ENCODE assay signal across 1 cellular context in the genomic region with DNA sequence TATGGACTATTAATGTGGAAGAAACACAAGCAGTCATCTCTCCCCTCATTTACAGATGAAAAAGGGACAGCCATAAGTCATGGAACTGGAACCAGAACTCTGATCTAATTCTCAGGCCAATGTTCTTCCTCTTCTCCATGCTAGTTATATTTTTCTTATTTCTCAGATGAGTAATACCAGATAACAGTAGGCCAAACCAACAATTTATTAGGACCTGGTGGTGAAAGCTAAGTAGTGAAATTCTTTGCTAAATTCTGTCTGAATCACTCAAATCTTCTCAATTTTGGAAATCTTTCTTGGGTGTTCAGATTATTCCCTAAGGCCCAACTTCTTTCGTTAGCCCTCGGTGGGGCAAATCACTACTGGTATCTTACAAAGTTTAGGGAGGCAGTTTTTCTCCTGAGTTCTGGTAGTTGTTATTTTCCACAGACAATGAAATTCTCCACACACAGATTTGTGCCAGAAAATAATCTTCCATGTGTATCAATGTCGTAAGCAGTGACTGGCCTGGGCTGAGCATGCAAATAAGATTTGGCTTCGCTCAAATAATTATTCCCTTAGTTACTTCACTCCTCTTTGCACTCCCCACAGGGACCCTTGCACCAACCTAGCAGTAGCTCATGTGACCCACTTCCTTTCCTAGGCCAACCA.
TF ChIP-seq lines count a peak whose summit lies in the region.

No MANE protein-coding gene starts in this region.

TF ChIP-seq in H1, 55 proteins besides CTCF, POLR2A, EP300 and RAD21:
- TF ChIP-seq, protein P1, sequence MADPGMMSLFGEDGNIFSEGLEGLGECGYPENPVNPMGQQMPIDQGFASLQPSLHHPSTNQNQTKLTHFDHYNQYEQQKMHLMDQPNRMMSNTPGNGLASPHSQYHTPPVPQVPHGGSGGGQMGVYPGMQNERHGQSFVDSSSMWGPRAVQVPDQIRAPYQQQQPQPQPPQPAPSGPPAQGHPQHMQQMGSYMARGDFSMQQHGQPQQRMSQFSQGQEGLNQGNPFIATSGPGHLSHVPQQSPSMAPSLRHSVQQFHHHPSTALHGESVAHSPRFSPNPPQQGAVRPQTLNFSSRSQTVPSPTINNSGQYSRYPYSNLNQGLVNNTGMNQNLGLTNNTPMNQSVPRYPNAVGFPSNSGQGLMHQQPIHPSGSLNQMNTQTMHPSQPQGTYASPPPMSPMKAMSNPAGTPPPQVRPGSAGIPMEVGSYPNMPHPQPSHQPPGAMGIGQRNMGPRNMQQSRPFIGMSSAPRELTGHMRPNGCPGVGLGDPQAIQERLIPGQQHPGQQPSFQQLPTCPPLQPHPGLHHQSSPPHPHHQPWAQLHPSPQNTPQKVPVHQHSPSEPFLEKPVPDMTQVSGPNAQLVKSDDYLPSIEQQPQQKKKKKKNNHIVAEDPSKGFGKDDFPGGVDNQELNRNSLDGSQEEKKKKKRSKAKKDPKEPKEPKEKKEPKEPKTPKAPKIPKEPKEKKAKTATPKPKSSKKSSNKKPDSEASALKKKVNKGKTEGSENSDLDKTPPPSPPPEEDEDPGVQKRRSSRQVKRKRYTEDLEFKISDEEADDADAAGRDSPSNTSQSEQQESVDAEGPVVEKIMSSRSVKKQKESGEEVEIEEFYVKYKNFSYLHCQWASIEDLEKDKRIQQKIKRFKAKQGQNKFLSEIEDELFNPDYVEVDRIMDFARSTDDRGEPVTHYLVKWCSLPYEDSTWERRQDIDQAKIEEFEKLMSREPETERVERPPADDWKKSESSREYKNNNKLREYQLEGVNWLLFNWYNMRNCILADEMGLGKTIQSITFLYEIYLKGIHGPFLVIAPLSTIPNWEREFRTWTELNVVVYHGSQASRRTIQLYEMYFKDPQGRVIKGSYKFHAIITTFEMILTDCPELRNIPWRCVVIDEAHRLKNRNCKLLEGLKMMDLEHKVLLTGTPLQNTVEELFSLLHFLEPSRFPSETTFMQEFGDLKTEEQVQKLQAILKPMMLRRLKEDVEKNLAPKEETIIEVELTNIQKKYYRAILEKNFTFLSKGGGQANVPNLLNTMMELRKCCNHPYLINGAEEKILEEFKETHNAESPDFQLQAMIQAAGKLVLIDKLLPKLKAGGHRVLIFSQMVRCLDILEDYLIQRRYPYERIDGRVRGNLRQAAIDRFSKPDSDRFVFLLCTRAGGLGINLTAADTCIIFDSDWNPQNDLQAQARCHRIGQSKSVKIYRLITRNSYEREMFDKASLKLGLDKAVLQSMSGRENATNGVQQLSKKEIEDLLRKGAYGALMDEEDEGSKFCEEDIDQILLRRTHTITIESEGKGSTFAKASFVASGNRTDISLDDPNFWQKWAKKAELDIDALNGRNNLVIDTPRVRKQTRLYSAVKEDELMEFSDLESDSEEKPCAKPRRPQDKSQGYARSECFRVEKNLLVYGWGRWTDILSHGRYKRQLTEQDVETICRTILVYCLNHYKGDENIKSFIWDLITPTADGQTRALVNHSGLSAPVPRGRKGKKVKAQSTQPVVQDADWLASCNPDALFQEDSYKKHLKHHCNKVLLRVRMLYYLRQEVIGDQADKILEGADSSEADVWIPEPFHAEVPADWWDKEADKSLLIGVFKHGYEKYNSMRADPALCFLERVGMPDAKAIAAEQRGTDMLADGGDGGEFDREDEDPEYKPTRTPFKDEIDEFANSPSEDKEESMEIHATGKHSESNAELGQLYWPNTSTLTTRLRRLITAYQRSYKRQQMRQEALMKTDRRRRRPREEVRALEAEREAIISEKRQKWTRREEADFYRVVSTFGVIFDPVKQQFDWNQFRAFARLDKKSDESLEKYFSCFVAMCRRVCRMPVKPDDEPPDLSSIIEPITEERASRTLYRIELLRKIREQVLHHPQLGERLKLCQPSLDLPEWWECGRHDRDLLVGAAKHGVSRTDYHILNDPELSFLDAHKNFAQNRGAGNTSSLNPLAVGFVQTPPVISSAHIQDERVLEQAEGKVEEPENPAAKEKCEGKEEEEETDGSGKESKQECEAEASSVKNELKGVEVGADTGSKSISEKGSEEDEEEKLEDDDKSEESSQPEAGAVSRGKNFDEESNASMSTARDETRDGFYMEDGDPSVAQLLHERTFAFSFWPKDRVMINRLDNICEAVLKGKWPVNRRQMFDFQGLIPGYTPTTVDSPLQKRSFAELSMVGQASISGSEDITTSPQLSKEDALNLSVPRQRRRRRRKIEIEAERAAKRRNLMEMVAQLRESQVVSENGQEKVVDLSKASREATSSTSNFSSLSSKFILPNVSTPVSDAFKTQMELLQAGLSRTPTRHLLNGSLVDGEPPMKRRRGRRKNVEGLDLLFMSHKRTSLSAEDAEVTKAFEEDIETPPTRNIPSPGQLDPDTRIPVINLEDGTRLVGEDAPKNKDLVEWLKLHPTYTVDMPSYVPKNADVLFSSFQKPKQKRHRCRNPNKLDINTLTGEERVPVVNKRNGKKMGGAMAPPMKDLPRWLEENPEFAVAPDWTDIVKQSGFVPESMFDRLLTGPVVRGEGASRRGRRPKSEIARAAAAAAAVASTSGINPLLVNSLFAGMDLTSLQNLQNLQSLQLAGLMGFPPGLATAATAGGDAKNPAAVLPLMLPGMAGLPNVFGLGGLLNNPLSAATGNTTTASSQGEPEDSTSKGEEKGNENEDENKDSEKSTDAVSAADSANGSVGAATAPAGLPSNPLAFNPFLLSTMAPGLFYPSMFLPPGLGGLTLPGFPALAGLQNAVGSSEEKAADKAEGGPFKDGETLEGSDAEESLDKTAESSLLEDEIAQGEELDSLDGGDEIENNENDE (IDR thresholded peaks at IDR 0.05; ENCODE audit: insufficient replicate concordance, low read length), result no peak
- TF ChIP-seq RXRA (IDR thresholded peaks at IDR 0.05; ENCODE audit: insufficient read depth, low read depth, low read length) (no peak), TAF7 (optimal IDR thresholded peaks at IDR 0.05; ENCODE audit: borderline replicate concordance, low read depth, low read length) (no peak), HDAC6 (IDR thresholded peaks at IDR 0.05; ENCODE audit: low read depth, low read length) (no peak), NANOG (IDR thresholded peaks at IDR 0.05; ENCODE audit: insufficient read depth, low read depth, low read length, poor library complexity, severe bottlenecking) (no peak), GABPA (IDR thresholded peaks at IDR 0.05; ENCODE audit: borderline replicate concordance, insufficient read depth, low read length) (no peak), EGR1 (IDR thresholded peaks at IDR 0.05; ENCODE audit: borderline replicate concordance, low read depth, low read length) (no peak), SP2 (IDR thresholded peaks at IDR 0.05; ENCODE audit: low read length) (no peak), CHD2 (IDR thresholded peaks at IDR 0.05; ENCODE audit: low read length) (no peak), RFX5 (IDR thresholded peaks at IDR 0.05; ENCODE audit: borderline replicate concordance, low read depth, low read length) (no peak), SIN3A (conservative IDR thresholded peaks at IDR 0.05 in 1 of 2, IDR thresholded peaks at IDR 0.05 in 1 of 2; ENCODE audit: low read depth in 1 of 2, low read length in 2 of 2) (no peak), TBP (IDR thresholded peaks at IDR 0.05; ENCODE audit: low read depth, low read length) (no peak), MAFK (IDR thresholded peaks at IDR 0.05; ENCODE audit: low read depth, low read length) (no peak), RBBP5 (IDR thresholded peaks at IDR 0.05; ENCODE audit: borderline replicate concordance, low read depth, low read length) (no peak), SRF (IDR thresholded peaks at IDR 0.05; ENCODE audit: low read depth, low read length) (no peak), HDAC2 (IDR thresholded peaks at IDR 0.05; ENCODE audit: borderline replicate concordance in 1 of 2, low read depth in 2 of 2, low read length in 2 of 2) (no peak)
- TF ChIP-seq, protein P2, sequence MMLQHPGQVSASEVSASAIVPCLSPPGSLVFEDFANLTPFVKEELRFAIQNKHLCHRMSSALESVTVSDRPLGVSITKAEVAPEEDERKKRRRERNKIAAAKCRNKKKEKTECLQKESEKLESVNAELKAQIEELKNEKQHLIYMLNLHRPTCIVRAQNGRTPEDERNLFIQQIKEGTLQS (IDR thresholded peaks at IDR 0.05; ENCODE audit: insufficient read depth, low read depth, low read length), result no peak
- TF ChIP-seq, protein P3, sequence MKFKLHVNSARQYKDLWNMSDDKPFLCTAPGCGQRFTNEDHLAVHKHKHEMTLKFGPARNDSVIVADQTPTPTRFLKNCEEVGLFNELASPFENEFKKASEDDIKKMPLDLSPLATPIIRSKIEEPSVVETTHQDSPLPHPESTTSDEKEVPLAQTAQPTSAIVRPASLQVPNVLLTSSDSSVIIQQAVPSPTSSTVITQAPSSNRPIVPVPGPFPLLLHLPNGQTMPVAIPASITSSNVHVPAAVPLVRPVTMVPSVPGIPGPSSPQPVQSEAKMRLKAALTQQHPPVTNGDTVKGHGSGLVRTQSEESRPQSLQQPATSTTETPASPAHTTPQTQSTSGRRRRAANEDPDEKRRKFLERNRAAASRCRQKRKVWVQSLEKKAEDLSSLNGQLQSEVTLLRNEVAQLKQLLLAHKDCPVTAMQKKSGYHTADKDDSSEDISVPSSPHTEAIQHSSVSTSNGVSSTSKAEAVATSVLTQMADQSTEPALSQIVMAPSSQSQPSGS (IDR thresholded peaks at IDR 0.05; ENCODE audit: low read length), result no peak
TF ChIP-seq in H1: peak in this region for 0.
